In genomic region chr3:141380279-141380678, GRCh38 we compare ENCODE assay signal across 16 cellular contexts. TPM values are rescaled to one million over a fixed set of nuclear protein-coding genes. Genes with fewer than 3 reads are reported as not detected.
DNase-seq lines count a peak whose midpoint lies in the region; ATAC-seq and TF ChIP-seq lines count a peak whose summit lies in the region.
"Had no signal": no experiment of that assay in that cellular context is flagged by ENCODE, and none has a peak within 500 bp of the region (broad histone marks: within the 10 kb centered on the region; RNA-seq: fewer than 3 reads in every experiment).

No MANE protein-coding gene starts in this region.

- H3K4me3 Mint-ChIP-seq in CD4-positive, alpha-beta T cell: no peak overlapping the region
- no peak overlapping the region for H3K4me3 Mint-ChIP-seq in activated B cell treated with CpG ODN at 0.5 μM for 24 hours
- H3K4me3 Mint-ChIP-seq in mesothelial cell of epicardium: no peak overlapping the region

- H3K4me1 ChIP-seq in right lobe of liver: no peaks in the 10 kb centered on the region

- H3K4me1 Mint-ChIP-seq in CD4-positive, alpha-beta T cell (ENCODE audit: low read depth): peaks cover 24% of the 10 kb centered on the region
- H3K4me1 Mint-ChIP-seq in activated B cell treated with CpG ODN at 0.5 μM for 24 hours (peaks cover 74% of the 10 kb centered on the region), mesothelial cell of epicardium (peaks cover 33% of the 10 kb centered on the region)

- H3K27me3 ChIP-seq in CD4-positive, alpha-beta T cell (ENCODE audit: control insufficient read depth, insufficient read depth, low read length): no peaks in the 10 kb centered on the region
- H3K27me3 ChIP-seq in right lobe of liver: no peaks in the 10 kb centered on the region
- no peaks in the 10 kb centered on the region for H3K27me3 ChIP-seq in WERI-Rb-1 (ENCODE audit: insufficient read depth, low read depth, severe bottlenecking)
- H3K27me3 ChIP-seq: suprapubic skin had no signal

- H3K9me3 Mint-ChIP-seq in CD4-positive, alpha-beta T cell: no peaks in the 10 kb centered on the region
- H3K9me3 Mint-ChIP-seq in activated B cell treated with CpG ODN at 0.5 μM for 24 hours (no peaks in the 10 kb centered on the region), mesothelial cell of epicardium (no peaks in the 10 kb centered on the region)

- H3K36me3 ChIP-seq in right lobe of liver: no peaks in the 10 kb centered on the region
- H3K36me3 ChIP-seq in WERI-Rb-1: no peaks in the 10 kb centered on the region
- H3K36me3 ChIP-seq: suprapubic skin had no signal

- TF ChIP-seq POLR2A in right lobe of liver (IDR thresholded peaks at IDR 0.05): no peak

- no peaks in the 10 kb centered on the region for H3K27me3 Mint-ChIP-seq in CD4-positive, alpha-beta T cell
- no peaks in the 10 kb centered on the region for H3K27me3 Mint-ChIP-seq in activated B cell treated with CpG ODN at 0.5 μM for 24 hours
- no peaks in the 10 kb centered on the region for H3K27me3 Mint-ChIP-seq in mesothelial cell of epicardium (ENCODE audit: low read depth)

- no peak for ATAC-seq in CD4-positive, alpha-beta T cell (ENCODE audit: poor library complexity)
- ATAC-seq in activated B cell treated with CpG ODN at 0.5 μM for 24 hours (ENCODE audit: low read depth): no peak
- no peak for ATAC-seq in right lobe of liver
- ATAC-seq: left ventricle myocardium superior had no signal

- H3K9me3 ChIP-seq in CD4-positive, alpha-beta T cell (ENCODE audit: control insufficient read depth, low read length): no peaks in the 10 kb centered on the region
- H3K9me3 ChIP-seq in right lobe of liver: no peaks in the 10 kb centered on the region
- peaks cover 5% of the 10 kb centered on the region for H3K9me3 ChIP-seq in WERI-Rb-1 (ENCODE audit: severe bottlenecking)
- H3K9me3 ChIP-seq: suprapubic skin had no signal

- no peak overlapping the region for H3K27ac ChIP-seq in CD4-positive, alpha-beta T cell (ENCODE audit: low read depth, low read length)
- no peak overlapping the region for H3K27ac ChIP-seq in right lobe of liver
- H3K27ac ChIP-seq in WERI-Rb-1: no peak overlapping the region
- no peak overlapping the region for H3K27ac ChIP-seq in coronary artery
- H3K27ac ChIP-seq: suprapubic skin had no signal

- TF ChIP-seq CTCF in CD4-positive, alpha-beta T cell (IDR thresholded peaks at IDR 0.05): no peak
- TF ChIP-seq CTCF in GM12865 (IDR thresholded peaks at IDR 0.05; ENCODE audit: insufficient read depth, low read depth, low read length, missing control alignments): no peak
- TF ChIP-seq CTCF in activated B cell treated with CpG ODN at 0.5 μM for 24 hours (IDR thresholded peaks at IDR 0.05): no peak
- no peak for TF ChIP-seq CTCF in mesothelial cell of epicardium (IDR thresholded peaks at IDR 0.05; ENCODE audit: unreplicated experiment)
- TF ChIP-seq CTCF in right lobe of liver (IDR thresholded peaks at IDR 0.05): no peak
- TF ChIP-seq CTCF in WERI-Rb-1 (IDR thresholded peaks at IDR 0.05; ENCODE audit: low read depth, low read length): no peak
- no peak for TF ChIP-seq CTCF in coronary artery (IDR thresholded peaks at IDR 0.05)

- H3K4me3 ChIP-seq in GM12865 (ENCODE audit: low read depth, low read length) (peak overlapping the region; percentile 81), right lobe of liver (no peak overlapping the region), WERI-Rb-1 (ENCODE audit: low read depth, low read length) (no peak overlapping the region), coronary artery (no peak overlapping the region)
- H3K4me3 ChIP-seq: suprapubic skin had no signal

- intact Hi-C loops in CD4-positive, alpha-beta T cell (cut with DNase I, micrococcal nuclease): no loop called here
- intact Hi-C loops in activated B cell treated with CpG ODN at 0.5 μM for 24 hours (cut with micrococcal nuclease): no loop called here
- intact Hi-C loops in right lobe of liver (cut with DNase I): no loop called here

- no peaks in the 10 kb centered on the region for H3K36me3 Mint-ChIP-seq in CD4-positive, alpha-beta T cell (ENCODE audit: low read depth)
- H3K36me3 Mint-ChIP-seq in activated B cell treated with CpG ODN at 0.5 μM for 24 hours (ENCODE audit: low read depth) (no peaks in the 10 kb centered on the region), mesothelial cell of epicardium (peaks cover 19% of the 10 kb centered on the region)

- DNase-seq in CD4-positive, alpha-beta T cell: no peak
- DNase-seq in GM12865 (ENCODE audit: low read depth) (peak; percentile 55), activated B cell treated with CpG ODN at 0.5 μM for 24 hours (no peak), mesothelial cell of epicardium (ENCODE audit: low spot score in 2 of 2, unreplicated experiment in 2 of 2) (no peak), right lobe of liver (no peak), WERI-Rb-1 (no peak), coronary artery (ENCODE audit: low spot score) (no peak), SW480 (ENCODE audit: low spot score) (no peak)
- DNase-seq: activated gamma-delta T cell; Calu3; central memory CD4-positive, alpha-beta T cell; left ventricle myocardium superior; NCI-H1417 treated with DMSO at 0.1 percent for 48 hours; NCI-H2227 treated with DMSO at 0.1 percent for 48 hours; stimulated activated CD4-positive, alpha-beta T cell treated with anti-CD3 and anti-CD28 coated beads, Interleukin-4, amount 100 ng/mL, for 24 hours had no signal

- peak overlapping the region; percentile 81 for H3K27ac Mint-ChIP-seq in CD4-positive, alpha-beta T cell
- peak overlapping the region; percentile 90 for H3K27ac Mint-ChIP-seq in activated B cell treated with CpG ODN at 0.5 μM for 24 hours
- H3K27ac Mint-ChIP-seq in mesothelial cell of epicardium: peak overlapping the region; percentile 48

- WGBS in right lobe of liver (ENCODE audit: insufficient coverage, low coverage, low lambda C conversion rate, missing lambda C conversion rate): 81% methylated on average over 2 of the region's 2 CpGs

- POLR2A ChIA-PET in CD4-positive, alpha-beta T cell (lab: Charles Lee): interaction anchor here (1.8 kb wide), 1 partner anchor 10 kb away, joined by 5 read pairs; no protein-coding TSS in a partner anchor
- POLR2A ChIA-PET in activated B cell treated with CpG ODN at 0.5 μM for 24 hours (lab: Charles Lee): interaction anchor here (1.6 kb wide), 1 partner anchor 22 kb away, joined by 5 read pairs; no protein-coding TSS in a partner anchor

- CTCF ChIA-PET in CD4-positive, alpha-beta T cell (lab: Charles Lee): no interaction called here
- CTCF ChIA-PET in activated B cell treated with CpG ODN at 0.5 μM for 24 hours (lab: Charles Lee): no interaction called here

RNA-seq across cellular contexts. Expression of gene ZBTB38, which starts 12.0 kb away (rescaled TPM):
- 10 to 100 TPM; 21.8 to 22.0 TPM for total RNA-seq in CD4-positive, alpha-beta T cell
- total RNA-seq in activated B cell treated with CpG ODN at 0.5 μM for 24 hours (39.5 and 45.2 TPM in 2 replicates), mesothelial cell of epicardium (44.4 to 46.7 TPM (median 46.3 TPM) in 3 replicates), right lobe of liver (10 to 100 TPM; 29.4 to 75.2 (median 36.6) TPM)
